ENCODE assay signal across 13 cellular contexts in genomic region chr2:143802242-143802641, GRCh38.
DNase-seq lines count a peak whose midpoint lies in the region; ATAC-seq, FAIRE-seq and TF ChIP-seq lines count a peak whose summit lies in the region.
"Had no signal": no experiment of that assay in that cellular context is flagged by ENCODE, and none has a peak within 500 bp of the region (broad histone marks: within the 10 kb centered on the region; RNA-seq: fewer than 3 reads in every experiment).

No MANE protein-coding gene starts in this region.

- POLR2A ChIA-PET in PC-3 (lab: Charles Lee; ENCODE audit: unreplicated experiment), result no interaction called here

- H2BK5ac ChIP-seq in mesenchymal stem cell (ENCODE audit: low read depth, low read length, poor library complexity, severe bottlenecking), result no peak overlapping the region

- H3K27me3 ChIP-seq in PC-3 (ENCODE audit: low read length) (no peaks in the 10 kb centered on the region), mesenchymal stem cell (ENCODE audit: control insufficient read depth in 1 of 2, insufficient read depth in 1 of 2, low read length in 2 of 2) (no peaks in the 10 kb centered on the region)

- intact Hi-C loops in PC-3 (cut with micrococcal nuclease), result no loop called here

- no peak overlapping the region for H3K9ac ChIP-seq in PC-3 (ENCODE audit: low read length)
- no peak overlapping the region for H3K9ac ChIP-seq in mesenchymal stem cell (ENCODE audit: low read length)

- H4K91ac ChIP-seq in mesenchymal stem cell (ENCODE audit: low read length), result no peak overlapping the region

- H3K4me1 ChIP-seq in PC-3 (ENCODE audit: insufficient read depth, low read length) (peaks cover 9% of the 10 kb centered on the region), mesenchymal stem cell (ENCODE audit: control insufficient read depth, insufficient read depth, low read depth, low read length) (no peaks in the 10 kb centered on the region)

- H2BK12ac ChIP-seq in mesenchymal stem cell (ENCODE audit: low read length in 2 of 2), result no peak overlapping the region

- FAIRE-seq in GM18507 (lab: Jason Lieb, UNC), result peak; percentile 57
- FAIRE-seq: H1 had no signal

- no peaks in the 10 kb centered on the region for H3K79me2 ChIP-seq in PC-3 (ENCODE audit: low read length)

- H3K18ac ChIP-seq in mesenchymal stem cell (ENCODE audit: low read depth in 1 of 2, low read length in 2 of 2), result no peak overlapping the region

- H3K9me3 ChIP-seq in PC-3 (ENCODE audit: low read length) (no peaks in the 10 kb centered on the region), mesenchymal stem cell (ENCODE audit: control insufficient read depth, low read length) (no peaks in the 10 kb centered on the region)

- no peaks in the 10 kb centered on the region for H4K20me1 ChIP-seq in PC-3 (ENCODE audit: low read length)

- H3K23ac ChIP-seq in mesenchymal stem cell (ENCODE audit: low read length in 2 of 2), result no peak overlapping the region

- H3F3A ChIP-seq in PC-3 (ENCODE audit: low read length, unreplicated experiment), result no peaks in the 10 kb centered on the region

- 10% methylated on average over 4 of the region's 4 CpGs for WGBS in mesenchymal stem cell

- no peak overlapping the region for H3K14ac ChIP-seq in mesenchymal stem cell (ENCODE audit: low read length in 2 of 2)

- BruUV-seq in PC-3 (replicated peaks; lab: Mats Ljungman, UMichigan), result no TSS peak

- no peaks in the 10 kb centered on the region for H3K9me2 ChIP-seq in PC-3 (replicated peaks; ENCODE audit: low read length)

- H3K79me1 ChIP-seq in mesenchymal stem cell (replicated peaks; ENCODE audit: low read length, poor library complexity, severe bottlenecking), result no peaks in the 10 kb centered on the region

- CTCF ChIA-PET in PC-3 (lab: Charles Lee), result no interaction called here

- no peak for TF ChIP-seq CTCF in PC-3 (conservative IDR thresholded peaks at IDR 0.05; ENCODE audit: low read depth, low read length)

- H2AFZ ChIP-seq in PC-3 (ENCODE audit: low read length) (0 out of 2 replicates have a peak overlapping the region, but pooled peaks have one; percentile 36), mesenchymal stem cell (ENCODE audit: low read depth, low read length) (no peak overlapping the region)

- no peak overlapping the region for H2AK5ac ChIP-seq in mesenchymal stem cell (ENCODE audit: low read length, severe bottlenecking)

- H3K27ac ChIP-seq in PC-3 (ENCODE audit: low read length), result no peak overlapping the region
- H3K27ac ChIP-seq in mesenchymal stem cell (ENCODE audit: low read length, poor library complexity, severe bottlenecking), result peak overlapping the region; percentile 17
- H3K27ac ChIP-seq: coronary artery had no signal

- DNase-seq in GM18507 (ENCODE audit: extremely low spot score, insufficient read length, low read depth), result no peak
- peak; percentile 58 for DNase-seq in PC-3
- peak; percentile 72 for DNase-seq in mesenchymal stem cell
- DNase-seq in stimulated activated naive CD4-positive, alpha-beta T cell (lab: John Stamatoyannopoulos, UW), result no peak
- DNase-seq in NCI-H2171 (lab: John Stamatoyannopoulos, UW), result no peak
- DNase-seq in T-helper 9 cell, result no peak
- DNase-seq: activated T-cell treated with anti-CD3 and anti-CD28 coated beads, Interleukin-2, amount 50 U/mL, for 4 hours; hippocampal formation; T1000 had no signal

- no peaks in the 10 kb centered on the region for H3K36me3 ChIP-seq in PC-3 (ENCODE audit: low read depth, low read length)
- H3K36me3 ChIP-seq in mesenchymal stem cell (ENCODE audit: control insufficient read depth in 1 of 2, insufficient read depth in 2 of 2, low read depth in 1 of 2, low read length in 2 of 2), result no peaks in the 10 kb centered on the region

- H3K4me3 ChIP-seq in PC-3 (ENCODE audit: low read length), result no peak overlapping the region
- no peak overlapping the region for H3K4me3 ChIP-seq in mesenchymal stem cell (ENCODE audit: insufficient read depth in 1 of 2, low read depth in 1 of 2, low read length in 2 of 2)
- H3K4me3 ChIP-seq: coronary artery had no signal

- H3K4me2 ChIP-seq in PC-3 (ENCODE audit: low read length) (peak overlapping the region; percentile 41; the same call in 1 of the 2 replicates), mesenchymal stem cell (ENCODE audit: low read length, poor library complexity, severe bottlenecking) (no peak overlapping the region)

- no peak overlapping the region for H2BK120ac ChIP-seq in mesenchymal stem cell (ENCODE audit: low read depth, low read length)

- H3K4ac ChIP-seq in mesenchymal stem cell (ENCODE audit: low read depth in 1 of 2, low read length in 2 of 2), result no peak overlapping the region

- peak; percentile 37 for ATAC-seq in GM21619 (IDR thresholded peaks at IDR 0.05; ENCODE audit: unreplicated experiment)
- peak; percentile 82 for ATAC-seq in PC-3
- no peak for ATAC-seq in SK-N-SH treated with all-trans-retinoic acid at 6 μM for 48 hours

- no peak overlapping the region for H2BK15ac ChIP-seq in mesenchymal stem cell (ENCODE audit: low read depth, poor library complexity, severe bottlenecking)

- no peak overlapping the region for H4K8ac ChIP-seq in mesenchymal stem cell (ENCODE audit: low read length)

TF ChIP-seq in SK-N-SH treated with all-trans-retinoic acid at 6 μM for 48 hours, 23 proteins besides CTCF, POLR2A, EP300 and RAD21:
- TF ChIP-seq CSRNP3 (CRISPR knock-in tag; IDR thresholded peaks at IDR 0.05), result no peak
- no peak for TF ChIP-seq ISL1 (CRISPR knock-in tag; IDR thresholded peaks at IDR 0.05)
- no peak for TF ChIP-seq PATZ1 (CRISPR knock-in tag; IDR thresholded peaks at IDR 0.05; ENCODE audit: borderline replicate concordance)
- no peak for TF ChIP-seq TOX (CRISPR knock-in tag; IDR thresholded peaks at IDR 0.05; ENCODE audit: borderline replicate concordance)
- TF ChIP-seq POU6F1 (CRISPR knock-in tag; IDR thresholded peaks at IDR 0.05; ENCODE audit: borderline replicate concordance, low read depth), result no peak
- TF ChIP-seq SNAI2 (CRISPR knock-in tag; IDR thresholded peaks at IDR 0.05), result no peak
- no peak for TF ChIP-seq ESRRG (CRISPR knock-in tag; IDR thresholded peaks at IDR 0.05)
- no peak for TF ChIP-seq ZNF565 (CRISPR knock-in tag; conservative IDR thresholded peaks at IDR 0.05; ENCODE audit: low read depth)
- TF ChIP-seq GLIS3 (CRISPR knock-in tag; IDR thresholded peaks at IDR 0.05), result no peak
- TF ChIP-seq ARNTL (CRISPR knock-in tag; IDR thresholded peaks at IDR 0.05; ENCODE audit: borderline replicate concordance, low read depth), result no peak
- TF ChIP-seq CSDC2 (CRISPR knock-in tag; IDR thresholded peaks at IDR 0.05), result no peak

Comparison
In these comparisons a context has a peak if more than half of its experiments do, and no peak if none do; other contexts are left out.
1. DNase-seq: peak in PC-3 (single experiment) and mesenchymal stem cell (single experiment); none in GM18507 (single experiment), stimulated activated naive CD4-positive, alpha-beta T cell (0 of 6), NCI-H2171 (single experiment) and T-helper 9 cell (single experiment).